Comparison of ENCODE assay signal across 1 cellular context in genomic region chr10:77554996-77555397, GRCh38.
TF ChIP-seq lines count a peak whose summit lies in the region.

No MANE protein-coding gene starts in this region.

TF ChIP-seq in HepG2, 621 proteins besides CTCF, POLR2A, EP300 and RAD21 (continued from another document):
- TF ChIP-seq MXD3 (CRISPR knock-in tag; IDR thresholded peaks at IDR 0.05) = no peak
- no peak for TF ChIP-seq ZNF34 (CRISPR knock-in tag; IDR thresholded peaks at IDR 0.05; ENCODE audit: borderline replicate concordance)
- no peak for TF ChIP-seq CEBPB (IDR thresholded peaks at IDR 0.05; ENCODE audit: borderline replicate concordance, low read depth, low read length)
- TF ChIP-seq ZNF572 (CRISPR knock-in tag; IDR thresholded peaks at IDR 0.05) = no peak
- TF ChIP-seq ATF2 (CRISPR knock-in tag; IDR thresholded peaks at IDR 0.05) = no peak
- no peak for TF ChIP-seq FUBP1 (CRISPR knock-in tag; IDR thresholded peaks at IDR 0.05; ENCODE audit: borderline replicate concordance)
